Comparison of ENCODE assay signal across 1 cellular context in the genomic region with DNA sequence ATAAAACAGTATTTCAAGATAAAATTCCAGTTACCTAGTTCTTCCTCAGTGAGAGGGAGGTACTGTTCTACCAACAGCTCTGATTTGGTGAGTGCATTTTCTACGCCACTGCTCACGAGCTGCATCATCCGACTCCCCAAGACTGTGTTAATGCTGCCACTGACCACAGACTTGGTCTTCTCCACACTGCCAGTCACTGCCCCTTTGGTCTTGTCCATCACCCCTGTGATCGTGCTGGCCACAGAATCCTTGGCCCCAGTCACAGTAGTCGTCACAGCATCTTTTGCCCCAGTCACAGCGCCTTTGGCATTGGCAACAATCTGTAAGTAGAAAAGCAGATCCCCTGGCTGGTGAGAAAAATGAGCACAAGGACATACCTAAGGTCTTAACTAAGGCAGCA.
TF ChIP-seq lines count a peak whose summit lies in the region.

No MANE protein-coding gene starts in this region.

TF ChIP-seq in liver, 16 proteins besides CTCF, POLR2A, EP300 and RAD21 (continued from another document):
- no peak for TF ChIP-seq EGR1 (IDR thresholded peaks at IDR 0.05; ENCODE audit: low read depth in 2 of 2)
- no peak for TF ChIP-seq FOXA1 (IDR thresholded peaks at IDR 0.05)
- TF ChIP-seq YY1 (IDR thresholded peaks at IDR 0.05): no peak
